In the genomic region with DNA sequence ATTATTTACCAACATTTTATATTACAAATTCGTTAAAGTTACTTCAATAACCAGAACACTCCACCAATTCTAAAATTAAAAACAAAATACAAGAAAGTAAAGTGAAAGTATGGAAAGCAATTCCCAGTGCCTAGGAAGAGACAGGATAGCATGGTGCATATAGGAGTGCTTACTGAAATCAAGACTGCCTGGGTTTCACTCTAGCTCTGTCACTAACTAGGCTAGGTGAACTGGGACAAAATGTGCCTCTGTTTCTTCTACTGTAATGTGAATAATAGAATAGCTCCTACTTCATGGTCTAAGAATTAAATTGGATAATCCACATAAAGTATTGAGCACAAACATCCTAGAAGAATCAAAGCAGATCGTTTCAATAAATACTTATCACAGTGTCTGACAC, we compare ENCODE assay signal across 17 cellular contexts. TPM values are rescaled to one million over a fixed set of nuclear protein-coding genes. Genes with fewer than 3 reads are reported as not detected.
DNase-seq lines count a peak whose midpoint lies in the region; ATAC-seq lines count a peak whose summit lies in the region.
"Had no signal": no experiment of that assay in that cellular context is flagged by ENCODE, and none has a peak within 500 bp of the region (broad histone marks: within the 10 kb centered on the region; RNA-seq: fewer than 3 reads in every experiment).

No MANE protein-coding gene starts in this region.

- H3K27ac Mint-ChIP-seq in activated CD4-positive, alpha-beta T cell treated with anti-CD3 and anti-CD28 coated beads, Interleukin-2, amount 10 ng/mL, durations not matched to agents 24 days and 14 days = peak overlapping the region; percentile 72
- peak overlapping the region in 2 of 3 donors; percentile 32 to 99 for H3K27ac Mint-ChIP-seq in IgD-negative memory B cell
- H3K27ac Mint-ChIP-seq in activated naive CD8-positive, alpha-beta T cell = peak overlapping the region; percentile 91
- H3K27ac Mint-ChIP-seq in natural killer cell treated with Interleukin-12 subunit alpha and Interleukin-12 subunit beta and Interleukin-15 and Interleukin-18, amount 100 ng/mL, for 72 hours = peak overlapping the region; percentile 59 to 71
- H3K27ac Mint-ChIP-seq: HFFc6 had no signal

- no peaks in the 10 kb centered on the region for H3K27me3 Mint-ChIP-seq in activated CD4-positive, alpha-beta T cell treated with anti-CD3 and anti-CD28 coated beads, Interleukin-2, amount 10 ng/mL, durations not matched to agents 24 days and 14 days
- no peaks in the 10 kb centered on the region for H3K27me3 Mint-ChIP-seq in IgD-negative memory B cell
- no peaks in the 10 kb centered on the region for H3K27me3 Mint-ChIP-seq in activated naive CD8-positive, alpha-beta T cell
- H3K27me3 Mint-ChIP-seq in natural killer cell treated with Interleukin-12 subunit alpha and Interleukin-12 subunit beta and Interleukin-15 and Interleukin-18, amount 100 ng/mL, for 72 hours = no peaks in the 10 kb centered on the region

- peaks cover 75% of the 10 kb centered on the region for H3K36me3 Mint-ChIP-seq in activated CD4-positive, alpha-beta T cell treated with anti-CD3 and anti-CD28 coated beads, Interleukin-2, amount 10 ng/mL, durations not matched to agents 24 days and 14 days (ENCODE audit: low read depth)
- H3K36me3 Mint-ChIP-seq in IgD-negative memory B cell = peaks cover 22% of the 10 kb centered on the region
- H3K36me3 Mint-ChIP-seq in activated naive CD8-positive, alpha-beta T cell = peaks cover 39% of the 10 kb centered on the region
- peaks cover 40% of the 10 kb centered on the region for H3K36me3 Mint-ChIP-seq in natural killer cell treated with Interleukin-12 subunit alpha and Interleukin-12 subunit beta and Interleukin-15 and Interleukin-18, amount 100 ng/mL, for 72 hours

- no peak for DNase-seq in activated CD4-positive, alpha-beta T cell treated with anti-CD3 and anti-CD28 coated beads, Interleukin-2, amount 10 ng/mL, durations not matched to agents 24 days and 14 days
- no peak for DNase-seq in activated CD4-positive, alpha-beta T cell treated with anti-CD3 and anti-CD28 coated beads for 1 hour
- DNase-seq in natural killer cell treated with Interleukin-12 subunit alpha and Interleukin-12 subunit beta and Interleukin-15 and Interleukin-18, amount 100 ng/mL, for 72 hours (ENCODE audit: low spot score) = no peak
- no peak for DNase-seq in left ventricle myocardium superior
- DNase-seq in NCI-H2107 treated with DMSO at 0.1 percent for 48 hours (lab: John Stamatoyannopoulos, UW; ENCODE audit: unreplicated experiment) = no peak
- DNase-seq: activated CD4-positive, alpha-beta T cell treated with anti-CD3 and anti-CD28 coated beads, Interleukin-2, amount 50 U/mL, for 1 hour; dermis blood vessel endothelial cell; HFFc6; NCI-H1105 treated with DMSO at 0.1 percent for 48 hours; NCI-H524 treated with DMSO at 0.1 percent for 48 hours; RPMI8226; spleen; stimulated activated CD4-positive, alpha-beta T cell treated with anti-CD3 and anti-CD28 coated beads, Interleukin-4, amount 100 ng/mL, for 24 hours had no signal

- H3K4me3 Mint-ChIP-seq in activated CD4-positive, alpha-beta T cell treated with anti-CD3 and anti-CD28 coated beads, Interleukin-2, amount 10 ng/mL, durations not matched to agents 24 days and 14 days = peak overlapping the region; percentile 56
- peak overlapping the region in 1 of 4 donors; percentile 33 for H3K4me3 Mint-ChIP-seq in IgD-negative memory B cell
- peak overlapping the region; percentile 75 for H3K4me3 Mint-ChIP-seq in activated naive CD8-positive, alpha-beta T cell
- no peak overlapping the region for H3K4me3 Mint-ChIP-seq in natural killer cell treated with Interleukin-12 subunit alpha and Interleukin-12 subunit beta and Interleukin-15 and Interleukin-18, amount 100 ng/mL, for 72 hours
- H3K4me3 Mint-ChIP-seq: HFFc6 had no signal

- intact Hi-C loops in activated CD4-positive, alpha-beta T cell treated with anti-CD3 and anti-CD28 coated beads, Interleukin-2, amount 10 ng/mL, durations not matched to agents 24 days and 14 days (cut with micrococcal nuclease) = loop anchor here (5.0 kb wide), 1 partner anchor 586 kb away; no protein-coding TSS in a partner anchor
- intact Hi-C loops in left ventricle myocardium superior (cut with micrococcal nuclease) = no loop called here

- H3K9me3 Mint-ChIP-seq in activated CD4-positive, alpha-beta T cell treated with anti-CD3 and anti-CD28 coated beads, Interleukin-2, amount 10 ng/mL, durations not matched to agents 24 days and 14 days = peaks cover 11% of the 10 kb centered on the region
- peaks cover 0 to 2% (median 0%) of the 10 kb centered on the region in 3 donors for H3K9me3 Mint-ChIP-seq in IgD-negative memory B cell
- H3K9me3 Mint-ChIP-seq in activated naive CD8-positive, alpha-beta T cell (ENCODE audit: low read depth) = no peaks in the 10 kb centered on the region
- no peaks in the 10 kb centered on the region for H3K9me3 Mint-ChIP-seq in natural killer cell treated with Interleukin-12 subunit alpha and Interleukin-12 subunit beta and Interleukin-15 and Interleukin-18, amount 100 ng/mL, for 72 hours
- H3K9me3 Mint-ChIP-seq: HFFc6 had no signal

- no peak for ATAC-seq in natural killer cell treated with Interleukin-12 subunit alpha and Interleukin-12 subunit beta and Interleukin-15 and Interleukin-18, amount 100 ng/mL, for 72 hours
- ATAC-seq in HG02678 (IDR thresholded peaks at IDR 0.05; ENCODE audit: unreplicated experiment) = no peak
- no peak for ATAC-seq in left ventricle myocardium superior
- ATAC-seq: A549 had no signal

- H3K4me1 Mint-ChIP-seq in activated CD4-positive, alpha-beta T cell treated with anti-CD3 and anti-CD28 coated beads, Interleukin-2, amount 10 ng/mL, durations not matched to agents 24 days and 14 days = peaks cover 70% of the 10 kb centered on the region
- peaks cover 41 to 57% (median 44%) of the 10 kb centered on the region in 3 donors for H3K4me1 Mint-ChIP-seq in IgD-negative memory B cell
- H3K4me1 Mint-ChIP-seq in activated naive CD8-positive, alpha-beta T cell (ENCODE audit: low read depth) = peaks cover 85% of the 10 kb centered on the region
- H3K4me1 Mint-ChIP-seq in natural killer cell treated with Interleukin-12 subunit alpha and Interleukin-12 subunit beta and Interleukin-15 and Interleukin-18, amount 100 ng/mL, for 72 hours (ENCODE audit: low read depth in 2 of 2) = peaks cover 47 to 54% of the 10 kb centered on the region in 2 donors

RNA-seq across cellular contexts. Expression of a gene that starts 22.6 kb away (rescaled TPM):
- total RNA-seq in activated CD4-positive, alpha-beta T cell treated with anti-CD3 and anti-CD28 coated beads, Interleukin-2, amount 10 ng/mL, durations not matched to agents 24 days and 14 days = 129 and 131 TPM in 2 replicates
- 71.9 TPM for polyA plus RNA-seq in IgD-negative memory B cell
- 100 to 1,000 TPM; 162 to 182 TPM for total RNA-seq in natural killer cell treated with Interleukin-12 subunit alpha and Interleukin-12 subunit beta and Interleukin-15 and Interleukin-18, amount 100 ng/mL, for 72 hours
- 7.2 TPM for total RNA-seq in left ventricle myocardium superior

Comparison
In these comparisons a context has a peak if more than half of its experiments do, and no peak if none do; other contexts are left out.
1. RNA of a gene that starts 22.6 kb away (total RNA-seq): 162 to 182 TPM in natural killer cell treated with Interleukin-12 subunit alpha and Interleukin-12 subunit beta and Interleukin-15 and Interleukin-18, amount 100 ng/mL, for 72 hours and 129 to 131 TPM in activated CD4-positive, alpha-beta T cell treated with anti-CD3 and anti-CD28 coated beads, Interleukin-2, amount 10 ng/mL, durations not matched to agents 24 days and 14 days; 7.2 TPM in left ventricle myocardium superior (single experiment); every median in the first group is over 10 times any median in the second.
2. Peak in every context shown above with its lines, with median percentiles within 50 percentile points of each other: H3K27ac Mint-ChIP-seq.